In genomic region chr1:26913754-26914619, GRCh38 we compare ENCODE assay signal across 1 cellular context.
TF ChIP-seq lines count a peak whose summit lies in the region.

TSS of gene NR0B2 (minus strand) at chr1:26913975. CDS start at chr1:26913940, 35 bp downstream.

TF ChIP-seq in K562, 482 proteins besides CTCF, POLR2A, EP300 and RAD21 (continued from another document and continues in another):
- TF ChIP-seq, protein P1, sequence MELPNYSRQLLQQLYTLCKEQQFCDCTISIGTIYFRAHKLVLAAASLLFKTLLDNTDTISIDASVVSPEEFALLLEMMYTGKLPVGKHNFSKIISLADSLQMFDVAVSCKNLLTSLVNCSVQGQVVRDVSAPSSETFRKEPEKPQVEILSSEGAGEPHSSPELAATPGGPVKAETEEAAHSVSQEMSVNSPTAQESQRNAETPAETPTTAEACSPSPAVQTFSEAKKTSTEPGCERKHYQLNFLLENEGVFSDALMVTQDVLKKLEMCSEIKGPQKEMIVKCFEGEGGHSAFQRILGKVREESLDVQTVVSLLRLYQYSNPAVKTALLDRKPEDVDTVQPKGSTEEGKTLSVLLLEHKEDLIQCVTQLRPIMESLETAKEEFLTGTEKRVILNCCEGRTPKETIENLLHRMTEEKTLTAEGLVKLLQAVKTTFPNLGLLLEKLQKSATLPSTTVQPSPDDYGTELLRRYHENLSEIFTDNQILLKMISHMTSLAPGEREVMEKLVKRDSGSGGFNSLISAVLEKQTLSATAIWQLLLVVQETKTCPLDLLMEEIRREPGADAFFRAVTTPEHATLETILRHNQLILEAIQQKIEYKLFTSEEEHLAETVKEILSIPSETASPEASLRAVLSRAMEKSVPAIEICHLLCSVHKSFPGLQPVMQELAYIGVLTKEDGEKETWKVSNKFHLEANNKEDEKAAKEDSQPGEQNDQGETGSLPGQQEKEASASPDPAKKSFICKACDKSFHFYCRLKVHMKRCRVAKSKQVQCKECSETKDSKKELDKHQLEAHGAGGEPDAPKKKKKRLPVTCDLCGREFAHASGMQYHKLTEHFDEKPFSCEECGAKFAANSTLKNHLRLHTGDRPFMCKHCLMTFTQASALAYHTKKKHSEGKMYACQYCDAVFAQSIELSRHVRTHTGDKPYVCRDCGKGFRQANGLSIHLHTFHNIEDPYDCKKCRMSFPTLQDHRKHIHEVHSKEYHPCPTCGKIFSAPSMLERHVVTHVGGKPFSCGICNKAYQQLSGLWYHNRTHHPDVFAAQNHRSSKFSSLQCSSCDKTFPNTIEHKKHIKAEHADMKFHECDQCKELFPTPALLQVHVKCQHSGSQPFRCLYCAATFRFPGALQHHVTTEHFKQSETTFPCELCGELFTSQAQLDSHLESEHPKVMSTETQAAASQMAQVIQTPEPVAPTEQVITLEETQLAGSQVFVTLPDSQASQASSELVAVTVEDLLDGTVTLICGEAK (IDR thresholded peaks at IDR 0.05): no peak
- TF ChIP-seq, protein P1 (CRISPR knock-in tag; IDR thresholded peaks at IDR 0.05): no peak
- peak in 1 of 2 experiments; percentile 64; a peak in 3 of 4 replicates for TF ChIP-seq FOXK2 (conservative IDR thresholded peaks at IDR 0.05 in 1 of 2, IDR thresholded peaks at IDR 0.05 in 1 of 2; ENCODE audit: low read depth in 2 of 2)
- TF ChIP-seq, protein P2, sequence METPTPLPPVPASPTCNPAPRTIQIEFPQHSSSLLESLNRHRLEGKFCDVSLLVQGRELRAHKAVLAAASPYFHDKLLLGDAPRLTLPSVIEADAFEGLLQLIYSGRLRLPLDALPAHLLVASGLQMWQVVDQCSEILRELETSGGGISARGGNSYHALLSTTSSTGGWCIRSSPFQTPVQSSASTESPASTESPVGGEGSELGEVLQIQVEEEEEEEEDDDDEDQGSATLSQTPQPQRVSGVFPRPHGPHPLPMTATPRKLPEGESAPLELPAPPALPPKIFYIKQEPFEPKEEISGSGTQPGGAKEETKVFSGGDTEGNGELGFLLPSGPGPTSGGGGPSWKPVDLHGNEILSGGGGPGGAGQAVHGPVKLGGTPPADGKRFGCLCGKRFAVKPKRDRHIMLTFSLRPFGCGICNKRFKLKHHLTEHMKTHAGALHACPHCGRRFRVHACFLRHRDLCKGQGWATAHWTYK (CRISPR knock-in tag; IDR thresholded peaks at IDR 0.05): no peak; the same call in none of the 2 replicates
- TF ChIP-seq RFX1 (IDR thresholded peaks at IDR 0.05): no peak
- TF ChIP-seq NR2C2 (CRISPR knock-in tag; IDR thresholded peaks at IDR 0.05): no peak
- peak; percentile 77 for TF ChIP-seq NR2C2 (tag; IDR thresholded peaks at IDR 0.05)
- TF ChIP-seq, protein P3, sequence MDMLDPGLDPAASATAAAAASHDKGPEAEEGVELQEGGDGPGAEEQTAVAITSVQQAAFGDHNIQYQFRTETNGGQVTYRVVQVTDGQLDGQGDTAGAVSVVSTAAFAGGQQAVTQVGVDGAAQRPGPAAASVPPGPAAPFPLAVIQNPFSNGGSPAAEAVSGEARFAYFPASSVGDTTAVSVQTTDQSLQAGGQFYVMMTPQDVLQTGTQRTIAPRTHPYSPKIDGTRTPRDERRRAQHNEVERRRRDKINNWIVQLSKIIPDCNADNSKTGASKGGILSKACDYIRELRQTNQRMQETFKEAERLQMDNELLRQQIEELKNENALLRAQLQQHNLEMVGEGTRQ (CRISPR knock-in tag; IDR thresholded peaks at IDR 0.05): peak; percentile 24; the same call in 1 of the 2 replicates
- TF ChIP-seq MYC (IDR thresholded peaks at IDR 0.05; ENCODE audit: low read depth, low read length): peak; percentile 11; the same call in 1 of the 2 replicates
- TF ChIP-seq MYC (CRISPR knock-in tag; IDR thresholded peaks at IDR 0.05; ENCODE audit: borderline replicate concordance, low read depth): no peak
- no peak for TF ChIP-seq ZNF217 (CRISPR knock-in tag; IDR thresholded peaks at IDR 0.05)
- TF ChIP-seq KLF16 (IDR thresholded peaks at IDR 0.05): no peak
- no peak for TF ChIP-seq RAD51 (IDR thresholded peaks at IDR 0.05; ENCODE audit: borderline replicate concordance, low read depth)
- TF ChIP-seq DEAF1 (CRISPR knock-in tag; IDR thresholded peaks at IDR 0.05): no peak
- TF ChIP-seq ZEB2 (IDR thresholded peaks at IDR 0.05): peak; percentile 44; the same call in 1 of the 2 replicates
- peak; percentile 46; the same call in 1 of the 2 replicates for TF ChIP-seq POLR2G (IDR thresholded peaks at IDR 0.05; ENCODE audit: low read depth, low read length)
- 0 out of 2 replicates have a peak, but pooled peaks have one; percentile 34 for TF ChIP-seq RB1 (IDR thresholded peaks at IDR 0.05; ENCODE audit: low read depth)
- TF ChIP-seq MIER1 (IDR thresholded peaks at IDR 0.05; ENCODE audit: low read depth): no peak
- TF ChIP-seq ZNF696 (CRISPR knock-in tag; conservative IDR thresholded peaks at IDR 0.05): 0 out of 2 replicates have a peak, but pooled peaks have one; percentile 41
- TF ChIP-seq GATAD2A (IDR thresholded peaks at IDR 0.05): 0 out of 2 replicates have a peak, but pooled peaks have one; percentile 4
- 0 out of 2 replicates have a peak, but pooled peaks have one; percentile 25 for TF ChIP-seq SP1 (CRISPR knock-in tag; IDR thresholded peaks at IDR 0.05)
- no peak for TF ChIP-seq HDGF (IDR thresholded peaks at IDR 0.05)
- peak; percentile 72; the same call in 1 of the 2 replicates for TF ChIP-seq BRD4 (IDR thresholded peaks at IDR 0.05)
- TF ChIP-seq TSHZ1 (CRISPR knock-in tag; IDR thresholded peaks at IDR 0.05): no peak
- TF ChIP-seq CBX8 (IDR thresholded peaks at IDR 0.05; ENCODE audit: borderline replicate concordance, extremely low read depth, low read depth, low read length, poor library complexity, severe bottlenecking): no peak
- TF ChIP-seq, protein P4, sequence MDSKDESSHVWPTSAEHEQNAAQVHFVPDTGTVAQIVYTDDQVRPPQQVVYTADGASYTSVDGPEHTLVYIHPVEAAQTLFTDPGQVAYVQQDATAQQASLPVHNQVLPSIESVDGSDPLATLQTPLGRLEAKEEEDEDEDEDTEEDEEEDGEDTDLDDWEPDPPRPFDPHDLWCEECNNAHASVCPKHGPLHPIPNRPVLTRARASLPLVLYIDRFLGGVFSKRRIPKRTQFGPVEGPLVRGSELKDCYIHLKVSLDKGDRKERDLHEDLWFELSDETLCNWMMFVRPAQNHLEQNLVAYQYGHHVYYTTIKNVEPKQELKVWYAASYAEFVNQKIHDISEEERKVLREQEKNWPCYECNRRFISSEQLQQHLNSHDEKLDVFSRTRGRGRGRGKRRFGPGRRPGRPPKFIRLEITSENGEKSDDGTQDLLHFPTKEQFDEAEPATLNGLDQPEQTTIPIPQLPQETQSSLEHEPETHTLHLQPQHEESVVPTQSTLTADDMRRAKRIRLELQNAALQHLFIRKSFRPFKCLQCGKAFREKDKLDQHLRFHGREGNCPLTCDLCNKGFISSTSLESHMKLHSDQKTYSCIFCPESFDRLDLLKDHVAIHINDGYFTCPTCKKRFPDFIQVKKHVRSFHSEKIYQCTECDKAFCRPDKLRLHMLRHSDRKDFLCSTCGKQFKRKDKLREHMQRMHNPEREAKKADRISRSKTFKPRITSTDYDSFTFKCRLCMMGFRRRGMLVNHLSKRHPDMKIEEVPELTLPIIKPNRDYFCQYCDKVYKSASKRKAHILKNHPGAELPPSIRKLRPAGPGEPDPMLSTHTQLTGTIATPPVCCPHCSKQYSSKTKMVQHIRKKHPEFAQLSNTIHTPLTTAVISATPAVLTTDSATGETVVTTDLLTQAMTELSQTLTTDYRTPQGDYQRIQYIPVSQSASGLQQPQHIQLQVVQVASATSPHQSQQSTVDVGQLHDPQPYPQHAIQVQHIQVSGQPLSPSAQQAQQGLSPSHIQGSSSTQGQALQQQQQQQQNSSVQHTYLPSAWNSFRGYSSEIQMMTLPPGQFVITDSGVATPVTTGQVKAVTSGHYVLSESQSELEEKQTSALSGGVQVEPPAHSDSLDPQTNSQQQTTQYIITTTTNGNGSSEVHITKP (IDR thresholded peaks at IDR 0.05; ENCODE audit: partially characterized antibody): no peak
- no peak for TF ChIP-seq TCF7L2 (IDR thresholded peaks at IDR 0.05; ENCODE audit: low read depth, low read length)
- TF ChIP-seq DPF2 (IDR thresholded peaks at IDR 0.05): peak; percentile 69; the same call in 1 of the 2 replicates
- TF ChIP-seq TBP (optimal IDR thresholded peaks at IDR 0.05; ENCODE audit: low read depth, low read length): peak; percentile 64
- TF ChIP-seq PHF20 (IDR thresholded peaks at IDR 0.05; ENCODE audit: partially characterized antibody): peak; percentile 71
- TF ChIP-seq, protein P5, sequence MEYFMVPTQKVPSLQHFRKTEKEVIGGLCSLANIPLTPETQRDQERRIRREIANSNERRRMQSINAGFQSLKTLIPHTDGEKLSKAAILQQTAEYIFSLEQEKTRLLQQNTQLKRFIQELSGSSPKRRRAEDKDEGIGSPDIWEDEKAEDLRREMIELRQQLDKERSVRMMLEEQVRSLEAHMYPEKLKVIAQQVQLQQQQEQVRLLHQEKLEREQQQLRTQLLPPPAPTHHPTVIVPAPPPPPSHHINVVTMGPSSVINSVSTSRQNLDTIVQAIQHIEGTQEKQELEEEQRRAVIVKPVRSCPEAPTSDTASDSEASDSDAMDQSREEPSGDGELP (CRISPR knock-in tag; IDR thresholded peaks at IDR 0.05; ENCODE audit: borderline replicate concordance): peak; percentile 65; the same call in 1 of the 2 replicates
- no peak for TF ChIP-seq ZNF695 (CRISPR knock-in tag; IDR thresholded peaks at IDR 0.05)
- peak; percentile 41; the same call in 1 of the 2 replicates for TF ChIP-seq ZNF589 (CRISPR knock-in tag; IDR thresholded peaks at IDR 0.05; ENCODE audit: low read depth)
- TF ChIP-seq CREB3L1 (IDR thresholded peaks at IDR 0.05; ENCODE audit: borderline replicate concordance, low read depth): peak; percentile 60; the same call in 1 of the 2 replicates
- peak; percentile 16 for TF ChIP-seq NEUROD1 (IDR thresholded peaks at IDR 0.05; ENCODE audit: borderline replicate concordance, low read depth, low read length, partially characterized antibody)
- TF ChIP-seq SNRNP70 (optimal IDR thresholded peaks at IDR 0.05; ENCODE audit: low read depth, low read length): no peak
- no peak for TF ChIP-seq TFAM (CRISPR knock-in tag; conservative IDR thresholded peaks at IDR 0.05)
